Comparison of ENCODE assay signal across 8 cellular contexts in the genomic region with DNA sequence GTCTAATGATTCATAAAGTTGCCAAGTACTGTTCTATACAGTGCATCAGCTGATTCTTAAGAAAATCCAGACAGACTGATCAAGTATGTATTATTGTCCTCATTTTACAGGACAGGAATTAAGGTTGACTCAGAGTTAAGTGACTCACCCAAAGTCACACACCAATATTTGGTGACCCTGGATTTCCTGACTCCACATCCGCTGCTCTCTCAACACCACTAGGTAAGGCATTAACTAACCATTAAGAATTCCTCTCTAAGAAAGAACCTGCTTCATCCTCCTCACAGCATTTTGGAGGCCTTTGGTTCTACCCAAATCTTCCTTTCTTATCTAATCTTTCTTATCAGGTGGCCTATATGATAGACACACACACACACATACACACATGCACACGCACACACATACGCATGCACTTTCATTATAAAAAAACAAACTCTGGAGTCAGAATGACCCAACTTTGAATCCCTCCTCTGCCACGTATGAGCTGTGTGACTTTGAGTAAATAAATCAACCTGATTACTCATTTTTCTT.
DNase-seq lines count a peak whose midpoint lies in the region; ATAC-seq and TF ChIP-seq lines count a peak whose summit lies in the region.

No MANE protein-coding gene starts in this region.

- peaks cover 0 to 21% (median 3%) of the 10 kb centered on the region in 4 donors for H3K4me1 ChIP-seq in right lobe of liver

- no peak for TF ChIP-seq POLR2A in right lobe of liver (IDR thresholded peaks at IDR 0.05)

- no peaks in the 10 kb centered on the region for H3K36me3 ChIP-seq in right lobe of liver

- H3K4me3 ChIP-seq in right lobe of liver: no peak overlapping the region

- ATAC-seq in HG03139 (IDR thresholded peaks at IDR 0.05; ENCODE audit: unreplicated experiment) (peak; percentile 67), right lobe of liver (peak; percentile 18 to 77 (median 54)), GM21723 (IDR thresholded peaks at IDR 0.05; ENCODE audit: unreplicated experiment) (no peak)

- H3K27me3 ChIP-seq in right lobe of liver: no peaks in the 10 kb centered on the region

- intact Hi-C loops in right lobe of liver (cut with DNase I): loop anchor here in 1 of 2 donors (10.0 kb wide), 1 partner anchor 45 kb away; no protein-coding TSS in a partner anchor

- DNase-seq in EH (ENCODE audit: low read depth) (peak; percentile 85), activated T-helper 1 cell treated with Interleukin-2 at 50 U/mL for 16 hours (ENCODE audit: low read depth) (peak; percentile 15), right lobe of liver (no peak), NCI-H226 (no peak), retina (no peak), SK-N-DZ (ENCODE audit: low spot score) (no peak)

- peak overlapping the region; percentile 15 to 82 (median 27) for H3K27ac ChIP-seq in right lobe of liver

- no peaks in the 10 kb centered on the region for H3K9me3 ChIP-seq in right lobe of liver

- TF ChIP-seq CTCF in right lobe of liver (IDR thresholded peaks at IDR 0.05): no peak

- 51% methylated on average over 4 of the region's 4 CpGs for WGBS in right lobe of liver (ENCODE audit: insufficient coverage, low coverage, low lambda C conversion rate, missing lambda C conversion rate)

Comparison
In these comparisons a context has a peak if more than half of its experiments do, and no peak if none do; other contexts are left out.
1. DNase-seq: peak in EH (single experiment) and activated T-helper 1 cell treated with Interleukin-2 at 50 U/mL for 16 hours (single experiment); none in right lobe of liver (0 of 3), NCI-H226 (single experiment), retina (single experiment) and SK-N-DZ (single experiment).